9 cellular contexts compared by ENCODE assay signal in the genomic region with DNA sequence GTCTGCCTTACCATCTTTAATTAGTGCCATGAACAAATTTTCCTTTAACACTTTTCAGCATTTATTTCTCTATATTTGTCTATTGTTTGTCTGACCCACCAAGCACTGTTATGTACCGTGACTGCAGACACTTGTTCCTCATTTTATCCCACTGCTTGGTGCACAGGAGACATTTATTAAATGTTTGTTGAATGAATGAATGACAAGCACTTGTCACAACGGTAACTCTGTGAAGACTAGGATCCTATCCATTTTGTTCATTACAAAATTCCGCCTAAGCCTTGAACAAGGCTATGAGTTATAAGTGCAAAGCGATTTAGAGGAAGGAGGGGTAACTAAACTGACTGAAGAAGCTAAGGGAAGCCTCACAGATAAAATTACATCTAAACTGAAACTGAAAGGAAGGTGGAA. TPM values are rescaled to one million over a fixed set of nuclear protein-coding genes. Genes with fewer than 3 reads are reported as not detected.
DNase-seq lines count a peak whose midpoint lies in the region; ATAC-seq and TF ChIP-seq lines count a peak whose summit lies in the region.
"Had no signal": no experiment of that assay in that cellular context is flagged by ENCODE, and none has a peak within 500 bp of the region (broad histone marks: within the 10 kb centered on the region; RNA-seq: fewer than 3 reads in every experiment).

No MANE protein-coding gene starts in this region.

- peak overlapping the region; percentile 96 for H3K4me3 ChIP-seq in BLaER1
- H3K4me3 ChIP-seq in MG63, result peak overlapping the region; percentile 85
- peak overlapping the region; percentile 82 to 95 for H3K4me3 ChIP-seq in duodenal mucosa (ENCODE audit: low read depth in 1 of 2, low read length in 2 of 2)

- DNase-seq in MG63, result no peak
- no peak for DNase-seq in neural crest cell (ENCODE audit: low read depth, low spot score)
- no peak for DNase-seq in stimulated activated CD4-positive, alpha-beta T cell treated with anti-CD3 and anti-CD28 coated beads, Interleukin-2, amount 100 ng/mL, for 24 hours
- DNase-seq in NCI-H2196 (lab: John Stamatoyannopoulos, UW; ENCODE audit: unreplicated experiment), result no peak
- DNase-seq in retina, result no peak
- DNase-seq in foreskin keratinocyte, result no peak

- H3K27me3 ChIP-seq in BLaER1 (no peaks in the 10 kb centered on the region), MG63 (no peaks in the 10 kb centered on the region), duodenal mucosa (ENCODE audit: control insufficient read depth in 1 of 2, insufficient read depth in 2 of 2, low read length in 2 of 2) (no peaks in the 10 kb centered on the region), foreskin keratinocyte (no peaks in the 10 kb centered on the region)

- H3K27ac Mint-ChIP-seq in neural crest cell (ENCODE audit: unreplicated experiment), result peak overlapping the region; percentile 92

- no peak for ATAC-seq in foreskin keratinocyte

- H3K36me3 Mint-ChIP-seq in neural crest cell (ENCODE audit: low read depth), result peaks cover 9% of the 10 kb centered on the region

- H3K36me3 ChIP-seq in BLaER1, result peaks cover 29% of the 10 kb centered on the region
- peaks cover 35% of the 10 kb centered on the region for H3K36me3 ChIP-seq in MG63
- H3K36me3 ChIP-seq in duodenal mucosa (ENCODE audit: control insufficient read depth in 1 of 2, insufficient read depth in 2 of 2, low read length in 2 of 2), result peaks cover 10 to 15% of the 10 kb centered on the region in 2 donors

- H4K20me1 ChIP-seq in BLaER1, result peaks cover 26% of the 10 kb centered on the region

- H3K27me3 Mint-ChIP-seq in neural crest cell (ENCODE audit: low read depth), result no peaks in the 10 kb centered on the region

- H3K4me1 ChIP-seq in BLaER1 (peaks cover 40% of the 10 kb centered on the region), duodenal mucosa (ENCODE audit: control insufficient read depth in 1 of 2, insufficient read depth in 2 of 2, low read length in 2 of 2) (peaks cover 15 to 19% of the 10 kb centered on the region in 2 donors), foreskin keratinocyte (peaks cover 11% of the 10 kb centered on the region)

- peaks cover 47% of the 10 kb centered on the region for H3K4me1 Mint-ChIP-seq in neural crest cell

- H3K4me2 ChIP-seq in BLaER1, result peak overlapping the region; percentile 76

- peak overlapping the region; percentile 98 for H3K4me3 Mint-ChIP-seq in neural crest cell

- TF ChIP-seq CTCF in neural crest cell (conservative IDR thresholded peaks at IDR 0.05) (no peak), foreskin keratinocyte (conservative IDR thresholded peaks at IDR 0.05) (no peak)

- H3K9me3 ChIP-seq in BLaER1 (no peaks in the 10 kb centered on the region), MG63 (no peaks in the 10 kb centered on the region), duodenal mucosa (ENCODE audit: control insufficient read depth in 1 of 2, low read length in 2 of 2) (no peaks in the 10 kb centered on the region)

- H3K9me3 Mint-ChIP-seq in neural crest cell, result peaks cover 4% of the 10 kb centered on the region

- H3K27ac ChIP-seq in BLaER1 (peak overlapping the region; percentile 94), duodenal mucosa (ENCODE audit: low read depth, low read length) (no peak overlapping the region), foreskin keratinocyte (no peak overlapping the region)

- H3K9ac ChIP-seq in BLaER1, result peak overlapping the region; percentile 95; the same call in 1 of the 2 replicates
- H3K9ac ChIP-seq in duodenal mucosa (ENCODE audit: low read depth in 1 of 2, low read length in 2 of 2), result no peak overlapping the region

RNA-seq across cellular contexts. Expression of a gene that starts 0.4 kb away (rescaled TPM):
- total RNA-seq in MG63 (2014; rRNA removed; shearing (Covaris generic); ENCODE audit: low replicate concordance), result 39.6 and 41.0 TPM in 2 replicates
- total RNA-seq in neural crest cell (69.1 and 71.0 TPM in 2 replicates), foreskin keratinocyte (28.4 and 29.3 TPM in 2 replicates)
- polyA plus RNA-seq in foreskin keratinocyte, result 11.8 and 12.9 TPM in 2 replicates

RNA-seq across cellular contexts. Expression of a gene that starts 36.4 kb away (rescaled TPM):
- total RNA-seq in MG63 (2014; rRNA removed; shearing (Covaris generic); ENCODE audit: low replicate concordance), result 11.3 and 14.9 TPM in 2 replicates
- total RNA-seq in neural crest cell (0.21 TPM in 1 of 2 replicates, not detected in the other), foreskin keratinocyte (not detected in 2 replicates)
- polyA plus RNA-seq in foreskin keratinocyte, result not detected in 2 replicates
- total RNA-seq: NCI-H460 had no signal

RNA-seq across cellular contexts. Expression of a gene that starts 49.5 kb away (rescaled TPM):
- 55.4 and 64.5 TPM in 2 replicates for total RNA-seq in MG63 (2014; rRNA removed; shearing (Covaris generic); ENCODE audit: low replicate concordance)
- total RNA-seq in neural crest cell (90.1 and 94.0 TPM in 2 replicates), foreskin keratinocyte (42.6 and 45.5 TPM in 2 replicates)
- polyA plus RNA-seq in foreskin keratinocyte, result 22.1 and 25.2 TPM in 2 replicates

Comparison
In these comparisons a context has a peak if more than half of its experiments do, and no peak if none do; other contexts are left out.
1. RNA of a gene that starts 36.4 kb away (total RNA-seq): 11.3 to 14.9 TPM in MG63; 0.21 TPM in neural crest cell and not detected in foreskin keratinocyte; every median in the first group is over 10 times any median in the second.
2. Peak in every context shown above with its lines, with median percentiles within 50 percentile points of each other: H3K4me3 ChIP-seq.